ENCODE assay signal across 5 cellular contexts in the genomic region with DNA sequence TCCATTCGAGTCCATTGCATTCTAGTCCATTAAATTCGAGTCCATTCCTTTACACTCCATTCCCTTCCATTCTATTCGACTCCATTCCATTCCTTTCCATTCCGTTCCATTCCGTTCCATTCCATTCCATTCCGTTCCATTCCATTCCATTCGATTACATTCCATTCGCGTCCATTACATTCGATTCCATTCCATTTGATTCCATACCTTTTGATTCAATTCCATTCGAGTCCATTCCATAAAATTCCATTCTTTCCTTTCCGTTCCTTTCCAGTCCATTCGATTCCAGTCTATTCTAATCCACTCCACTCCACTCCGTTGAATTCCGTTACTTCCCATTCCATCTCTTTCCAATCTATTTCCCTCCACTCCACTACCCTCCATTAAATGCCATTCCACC.
DNase-seq lines count a peak whose midpoint lies in the region; TF ChIP-seq lines count a peak whose summit lies in the region.
"Not testable (repeated sequence)": the region's sequence is repeated elsewhere in the genome, so short reads cannot be mapped to it uniquely, and the experiment has no call there.

No MANE protein-coding gene starts in this region.

- not testable (repeated sequence) for H3K9me3 ChIP-seq in HUES64 (ENCODE audit: insufficient read depth, low read depth, low read length); endodermal cell (ENCODE audit: control insufficient read depth, low read length); iPS-20b (ENCODE audit: insufficient read depth, low read depth, low read length)
- H3K9me3 ChIP-seq in liver (ENCODE audit: control insufficient read depth in 4 of 4, low read length in 3 of 4) (peaks cover 53 to 93% (median 76%) of the 10 kb centered on the region in 4 donors), muscle layer of duodenum (ENCODE audit: control insufficient read depth in 1 of 2, low read length in 2 of 2) (peaks cover 46 to 100% of the 10 kb centered on the region in 2 donors)

- not testable (repeated sequence) for H3K9ac ChIP-seq in HUES64 (ENCODE audit: low read depth, low read length); endodermal cell (ENCODE audit: extremely low read depth, low read length, poor library complexity, severe bottlenecking); iPS-20b (ENCODE audit: low read depth, low read length); liver (ENCODE audit: low read depth in 1 of 2, low read length in 2 of 2)

- TF ChIP-seq RAD21 in liver (IDR thresholded peaks at IDR 0.05) = not testable (repeated sequence)

- DNase-seq in endodermal cell = not testable (repeated sequence)

- TF ChIP-seq CTCF in endodermal cell (conservative IDR thresholded peaks at IDR 0.05); liver (IDR thresholded peaks at IDR 0.05; ENCODE audit: low read depth, low read length, missing input control): not testable (repeated sequence)

- H3K4me3 ChIP-seq in HUES64 (ENCODE audit: low read length) (peak overlapping the region; percentile 14; the same call in 1 of the 2 replicates), endodermal cell (ENCODE audit: low read length) (peak overlapping the region; percentile 34), iPS-20b (ENCODE audit: low read length) (peak overlapping the region; percentile 5; the same call in 1 of the 2 replicates), liver (ENCODE audit: low read depth in 1 of 3, low read length in 3 of 3) (peak overlapping the region in 2 of 3 donors; percentile 15 to 30), muscle layer of duodenum (ENCODE audit: low read depth in 1 of 2, low read length in 2 of 2) (peak overlapping the region; percentile 1 to 18)

- not testable (repeated sequence) for H3K9me3 Mint-ChIP-seq in endodermal cell

- not testable (repeated sequence) for H3K4me3 Mint-ChIP-seq in endodermal cell

- H3K36me3 ChIP-seq in HUES64 (ENCODE audit: insufficient read depth, low read length); endodermal cell (ENCODE audit: control insufficient read depth, insufficient read depth, low read length); iPS-20b (ENCODE audit: insufficient read depth, low read depth, low read length); liver (ENCODE audit: control insufficient read depth in 4 of 4, insufficient read depth in 3 of 4, low read depth in 1 of 4, low read length in 3 of 4); muscle layer of duodenum (ENCODE audit: control insufficient read depth in 1 of 2, insufficient read depth in 2 of 2, low read length in 2 of 2): not testable (repeated sequence)

- not testable (repeated sequence) for H3K4me1 Mint-ChIP-seq in endodermal cell

- not testable (repeated sequence) for H3K4me1 ChIP-seq in HUES64 (ENCODE audit: insufficient read depth, low read length); endodermal cell (ENCODE audit: control insufficient read depth, insufficient read depth, low read length); iPS-20b (ENCODE audit: insufficient read depth, low read length); liver (ENCODE audit: control insufficient read depth in 4 of 4, insufficient read depth in 4 of 4, low read length in 3 of 4); muscle layer of duodenum (ENCODE audit: control insufficient read depth in 1 of 2, insufficient read depth in 2 of 2, low read length in 2 of 2)

- not testable (repeated sequence) for H3K27me3 ChIP-seq in HUES64 (ENCODE audit: insufficient read depth, low read length); endodermal cell (ENCODE audit: control insufficient read depth, insufficient read depth, low read length, poor library complexity, severe bottlenecking); iPS-20b (ENCODE audit: insufficient read depth, low read length); liver (ENCODE audit: control insufficient read depth in 4 of 4, insufficient read depth in 4 of 4, low read length in 3 of 4); muscle layer of duodenum (ENCODE audit: low read depth, low read length)

- H3K27me3 Mint-ChIP-seq in endodermal cell (ENCODE audit: insufficient read depth) = not testable (repeated sequence)

- peaks cover 74% of the 10 kb centered on the region for H3K36me3 Mint-ChIP-seq in endodermal cell (ENCODE audit: low read depth)

- H3K27ac Mint-ChIP-seq in endodermal cell = not testable (repeated sequence)

- not testable (repeated sequence) for H3K27ac ChIP-seq in HUES64 (ENCODE audit: low read depth, low read length); endodermal cell (ENCODE audit: low read depth, low read length); iPS-20b (ENCODE audit: low read length); liver (ENCODE audit: low read depth in 1 of 2, low read length in 2 of 2); muscle layer of duodenum (ENCODE audit: low read length)

- 85% methylated on average over 15 of the region's 15 CpGs for WGBS in HUES64
- 76 to 77% methylated on average over 15 of the region's 15 CpGs for WGBS in endodermal cell (ENCODE audit: insufficient coverage in 1 of 2, insufficient read length in 1 of 2), 2 experiments
- 71% methylated on average over 15 of the region's 15 CpGs for WGBS in liver
